17 cellular contexts compared by ENCODE assay signal in the genomic region with DNA sequence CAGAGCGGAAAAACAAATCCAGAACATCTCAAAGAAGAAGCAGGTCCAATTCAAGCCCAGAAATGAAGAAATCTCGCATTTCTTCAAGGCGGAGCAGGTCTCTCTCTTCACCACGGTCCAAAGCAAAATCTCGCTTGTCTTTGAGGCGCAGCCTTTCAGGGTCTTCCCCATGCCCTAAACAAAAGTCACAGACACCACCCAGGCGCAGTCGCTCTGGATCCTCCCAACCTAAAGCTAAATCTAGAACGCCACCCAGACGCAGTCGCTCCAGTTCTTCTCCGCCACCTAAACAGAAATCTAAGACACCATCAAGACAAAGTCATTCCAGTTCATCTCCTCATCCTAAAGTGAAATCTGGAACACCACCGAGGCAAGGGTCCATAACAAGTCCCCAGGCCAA. TPM values are rescaled to one million over a fixed set of nuclear protein-coding genes. Genes with fewer than 3 reads are reported as not detected.
DNase-seq lines count a peak whose midpoint lies in the region; ATAC-seq and TF ChIP-seq lines count a peak whose summit lies in the region.
"Had no signal": no experiment of that assay in that cellular context is flagged by ENCODE, and none has a peak within 500 bp of the region (broad histone marks: within the 10 kb centered on the region; RNA-seq: fewer than 3 reads in every experiment).

No MANE protein-coding gene starts in this region.

- CTCF ChIA-PET in activated CD4-positive, alpha-beta T cell treated with anti-CD3 and anti-CD28 coated beads for 36 hours (lab: Charles Lee): interaction anchor here (1.0 kb wide), 1 partner anchor 9 kb away, joined by 3 read pairs; no protein-coding TSS in a partner anchor
- CTCF ChIA-PET in CD4-positive, alpha-beta T cell (lab: Charles Lee): interaction anchor here (0.5 kb wide), 1 partner anchor 26 kb away, joined by 3 read pairs; no protein-coding TSS in a partner anchor

- peaks cover 100% of the 10 kb centered on the region for H3K36me3 ChIP-seq in lower lobe of right lung

- intact Hi-C loops in activated CD4-positive, alpha-beta T cell treated with anti-CD3 and anti-CD28 coated beads for 36 hours (cut with DNase I, micrococcal nuclease): no loop called here
- intact Hi-C loops in CD4-positive, alpha-beta T cell (cut with DNase I, micrococcal nuclease): no loop called here
- intact Hi-C loops in lower lobe of right lung (cut with DNase I): no loop called here

- no peaks in the 10 kb centered on the region for H3K4me1 ChIP-seq in lower lobe of right lung

- H3K27me3 Mint-ChIP-seq in activated CD4-positive, alpha-beta T cell treated with anti-CD3 and anti-CD28 coated beads for 36 hours: no peaks in the 10 kb centered on the region
- no peaks in the 10 kb centered on the region for H3K27me3 Mint-ChIP-seq in CD4-positive, alpha-beta T cell
- no peaks in the 10 kb centered on the region for H3K27me3 Mint-ChIP-seq in activated naive CD8-positive, alpha-beta T cell

- no peak for ATAC-seq in activated CD4-positive, alpha-beta T cell treated with anti-CD3 and anti-CD28 coated beads for 36 hours
- ATAC-seq in CD4-positive, alpha-beta T cell (ENCODE audit: poor library complexity): peak; percentile 10
- ATAC-seq in lower lobe of right lung (no peak), GM19397 (IDR thresholded peaks at IDR 0.05; ENCODE audit: unreplicated experiment) (no peak), HG02885 (IDR thresholded peaks at IDR 0.05; ENCODE audit: poor library complexity, unreplicated experiment) (no peak)
- ATAC-seq: GM12878, K562, PC-3 had no signal

- H3K4me3 ChIP-seq in lower lobe of right lung: no peak overlapping the region
- H3K4me3 ChIP-seq: GM12878, K562 had no signal

- no peak overlapping the region for H3K4me3 Mint-ChIP-seq in activated CD4-positive, alpha-beta T cell treated with anti-CD3 and anti-CD28 coated beads for 36 hours
- no peak overlapping the region for H3K4me3 Mint-ChIP-seq in CD4-positive, alpha-beta T cell
- no peak overlapping the region for H3K4me3 Mint-ChIP-seq in activated naive CD8-positive, alpha-beta T cell

- TF ChIP-seq CTCF in CD4-positive, alpha-beta T cell (IDR thresholded peaks at IDR 0.05): no peak
- no peak for TF ChIP-seq CTCF in lower lobe of right lung (IDR thresholded peaks at IDR 0.05)

- H3K27me3 ChIP-seq in CD4-positive, alpha-beta T cell (ENCODE audit: control insufficient read depth, insufficient read depth, low read length): no peaks in the 10 kb centered on the region
- no peaks in the 10 kb centered on the region for H3K27me3 ChIP-seq in lower lobe of right lung (ENCODE audit: low read depth)

- peaks cover 15% of the 10 kb centered on the region for H3K4me1 Mint-ChIP-seq in activated CD4-positive, alpha-beta T cell treated with anti-CD3 and anti-CD28 coated beads for 36 hours
- peaks cover 37% of the 10 kb centered on the region for H3K4me1 Mint-ChIP-seq in CD4-positive, alpha-beta T cell (ENCODE audit: low read depth)
- H3K4me1 Mint-ChIP-seq in activated naive CD8-positive, alpha-beta T cell (ENCODE audit: low read depth): peaks cover 21% of the 10 kb centered on the region

- peaks cover 93% of the 10 kb centered on the region for H3K36me3 Mint-ChIP-seq in activated CD4-positive, alpha-beta T cell treated with anti-CD3 and anti-CD28 coated beads for 36 hours (ENCODE audit: low read depth)
- H3K36me3 Mint-ChIP-seq in CD4-positive, alpha-beta T cell (ENCODE audit: low read depth): peaks cover 99% of the 10 kb centered on the region
- H3K36me3 Mint-ChIP-seq in activated naive CD8-positive, alpha-beta T cell: peaks cover 22% of the 10 kb centered on the region

- no peaks in the 10 kb centered on the region for H3K9me3 Mint-ChIP-seq in activated CD4-positive, alpha-beta T cell treated with anti-CD3 and anti-CD28 coated beads for 36 hours (ENCODE audit: low read depth)
- H3K9me3 Mint-ChIP-seq in CD4-positive, alpha-beta T cell: no peaks in the 10 kb centered on the region
- H3K9me3 Mint-ChIP-seq in activated naive CD8-positive, alpha-beta T cell (ENCODE audit: low read depth): no peaks in the 10 kb centered on the region

- H3K27ac ChIP-seq in CD4-positive, alpha-beta T cell (ENCODE audit: low read depth, low read length): no peak overlapping the region
- H3K27ac ChIP-seq in lower lobe of right lung: no peak overlapping the region
- H3K27ac ChIP-seq: 22Rv1 had no signal

- H3K9me3 ChIP-seq in CD4-positive, alpha-beta T cell (ENCODE audit: control insufficient read depth, low read length): no peaks in the 10 kb centered on the region
- no peaks in the 10 kb centered on the region for H3K9me3 ChIP-seq in lower lobe of right lung

- DNase-seq in activated CD4-positive, alpha-beta T cell treated with anti-CD3 and anti-CD28 coated beads for 36 hours: no peak
- no peak for DNase-seq in activated CD4-positive, alpha-beta T cell treated with anti-CD3 and anti-CD28 coated beads for 48 hours
- DNase-seq in CD4-positive, alpha-beta T cell: no peak
- DNase-seq in lower lobe of right lung (peak; percentile 24), DMS114 treated with DMSO at 0.1 percent for 48 hours (lab: John Stamatoyannopoulos, UW; ENCODE audit: unreplicated experiment) (no peak)
- DNase-seq: DMS53, H9, NCI-H146, NCI-H2107, NCI-H226, PC-3 had no signal

- peak overlapping the region; percentile 49 for H3K27ac Mint-ChIP-seq in activated CD4-positive, alpha-beta T cell treated with anti-CD3 and anti-CD28 coated beads for 36 hours
- H3K27ac Mint-ChIP-seq in CD4-positive, alpha-beta T cell: peak overlapping the region; percentile 38
- H3K27ac Mint-ChIP-seq in activated naive CD8-positive, alpha-beta T cell: peak overlapping the region; percentile 5
- H3K27ac Mint-ChIP-seq: H9 had no signal

- POLR2A ChIA-PET in activated CD4-positive, alpha-beta T cell treated with anti-CD3 and anti-CD28 coated beads for 36 hours (lab: Charles Lee): interaction anchor here (0.6 to 2.8 kb wide), 2 partner anchors 9 to 44 kb away, joined by 7 to 15 read pairs; partner anchors contain the start of gene SRRM2
- POLR2A ChIA-PET in CD4-positive, alpha-beta T cell (lab: Charles Lee): interaction anchor here (1.2 to 2.7 kb wide), 2 partner anchors 10 to 15 kb away, joined by 4 to 11 read pairs; partner anchors contain the start of genes ELOB and SRRM2

RNA-seq across cellular contexts. Expression of gene SRRM2, which starts 10.3 kb away (rescaled TPM):
- 100 to 1,000 TPM; 517 to 598 TPM for total RNA-seq in activated CD4-positive, alpha-beta T cell treated with anti-CD3 and anti-CD28 coated beads for 36 hours
- 1,000 to 10,000 TPM; 1,187 to 1,199 TPM for total RNA-seq in CD4-positive, alpha-beta T cell
- total RNA-seq in lower lobe of right lung: 659 TPM

RNA-seq across cellular contexts. Expression of gene ELOB, which starts 14.4 kb away (rescaled TPM):
- total RNA-seq in activated CD4-positive, alpha-beta T cell treated with anti-CD3 and anti-CD28 coated beads for 36 hours: 100 to 1,000 TPM; 268 to 269 TPM
- total RNA-seq in CD4-positive, alpha-beta T cell: 100 to 1,000 TPM; 102 to 103 TPM
- 196 TPM for total RNA-seq in lower lobe of right lung

RNA-seq across cellular contexts. Expression of gene PRSS33, which starts 24.6 kb away (rescaled TPM):
- total RNA-seq in activated CD4-positive, alpha-beta T cell treated with anti-CD3 and anti-CD28 coated beads for 36 hours: not detected
- not detected for total RNA-seq in CD4-positive, alpha-beta T cell
- not detected for total RNA-seq in lower lobe of right lung
- total RNA-seq: GM12878, H9, K562 had no signal

RNA-seq across cellular contexts. Expression of gene PRSS41, which starts 35.6 kb away (rescaled TPM):
- total RNA-seq in activated CD4-positive, alpha-beta T cell treated with anti-CD3 and anti-CD28 coated beads for 36 hours: not detected
- total RNA-seq in CD4-positive, alpha-beta T cell: not detected
- total RNA-seq in lower lobe of right lung: not detected
- total RNA-seq: GM12878, H9, K562, PC-3 had no signal

RNA-seq across cellular contexts. Expression of gene PRSS27, which starts 42.7 kb away (rescaled TPM):
- total RNA-seq in activated CD4-positive, alpha-beta T cell treated with anti-CD3 and anti-CD28 coated beads for 36 hours: 1 to 10 TPM; 2.3 to 2.4 TPM
- under 1 TPM; 0.28 to 0.44 TPM for total RNA-seq in CD4-positive, alpha-beta T cell
- total RNA-seq in lower lobe of right lung: 1.3 TPM
